In the genomic region with DNA sequence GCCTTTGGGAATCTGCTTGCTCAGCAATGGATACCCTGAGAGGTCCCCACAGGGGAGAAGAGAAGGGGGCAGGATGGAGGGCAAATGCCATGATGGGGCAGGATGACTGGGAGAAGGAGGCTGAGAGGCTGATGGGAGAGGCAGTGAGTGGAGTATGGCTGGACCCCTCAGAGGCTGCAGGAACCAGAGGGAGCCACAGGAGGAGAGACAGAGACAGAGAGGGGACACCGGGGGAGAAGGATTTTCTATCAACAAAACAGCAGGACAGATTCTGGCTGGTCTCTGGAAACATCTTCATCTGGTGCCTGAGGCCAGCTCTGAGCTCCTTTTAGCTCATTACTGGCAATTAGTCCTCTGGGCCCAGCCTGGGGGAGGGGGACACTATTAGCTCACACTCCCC, we compare ENCODE assay signal across 20 cellular contexts.
"Had no signal": no experiment of that assay in that cellular context is flagged by ENCODE, and none has a peak within 500 bp of the region (broad histone marks: within the 10 kb centered on the region; RNA-seq: fewer than 3 reads in every experiment).

No MANE protein-coding gene starts in this region.

- FAIRE-seq: RCC 7860 had no signal

- H3K4me1 ChIP-seq: SJSA1 had no signal

- H3K36me3 ChIP-seq: SJSA1 had no signal

- H3K27ac ChIP-seq: SJSA1, SK-N-MC had no signal

- H3K9me3 ChIP-seq: SJSA1 had no signal

- H3K4me3 ChIP-seq: SJSA1, SK-N-MC had no signal

- DNase-seq: KBM-7, NCI-H1092, NCI-H1105 treated with DMSO at 0.1 percent for 48 hours, NCI-H1436, NCI-H187, NCI-H2029, NCI-H2081 treated with DMSO at 0.1 percent for 48 hours, NCI-H2171, NCI-H226, NCI-H446, NCI-H510A, NCI-H524 treated with DMSO at 0.1 percent for 48 hours, NCI-H69, NCI-H774, Right ventricle myocardium superior, RPMI8226, SIG-M5 had no signal
